Comparison of ENCODE assay signal across 1 cellular context in the genomic region with DNA sequence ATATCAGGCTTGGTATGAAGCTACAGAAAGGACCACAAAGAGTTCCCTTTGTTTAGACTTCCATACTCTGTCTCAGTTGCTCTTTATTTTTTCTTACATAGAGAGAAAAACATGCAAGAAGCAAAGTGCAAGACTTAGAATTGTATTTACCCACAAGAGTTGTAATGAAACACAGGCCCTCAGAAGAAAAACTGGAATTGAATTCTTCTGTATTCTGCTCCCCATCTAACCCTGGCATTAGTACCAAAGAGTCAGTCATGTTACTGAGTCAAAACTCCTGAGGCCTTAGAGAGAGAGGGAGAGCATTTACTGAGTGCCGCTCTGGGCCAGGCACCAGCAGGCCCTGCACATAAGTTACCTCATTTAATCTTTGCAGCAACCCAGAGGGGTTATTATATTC.
TF ChIP-seq lines count a peak whose summit lies in the region.

No MANE protein-coding gene starts in this region.

TF ChIP-seq in GM23338, 12 proteins besides CTCF, POLR2A, EP300 and RAD21:
- TF ChIP-seq ZNF331 (CRISPR knock-in tag; IDR thresholded peaks at IDR 0.05; ENCODE audit: low read depth): no peak
- TF ChIP-seq NANOG (IDR thresholded peaks at IDR 0.05; ENCODE audit: borderline replicate concordance): no peak
- TF ChIP-seq, protein P1, sequence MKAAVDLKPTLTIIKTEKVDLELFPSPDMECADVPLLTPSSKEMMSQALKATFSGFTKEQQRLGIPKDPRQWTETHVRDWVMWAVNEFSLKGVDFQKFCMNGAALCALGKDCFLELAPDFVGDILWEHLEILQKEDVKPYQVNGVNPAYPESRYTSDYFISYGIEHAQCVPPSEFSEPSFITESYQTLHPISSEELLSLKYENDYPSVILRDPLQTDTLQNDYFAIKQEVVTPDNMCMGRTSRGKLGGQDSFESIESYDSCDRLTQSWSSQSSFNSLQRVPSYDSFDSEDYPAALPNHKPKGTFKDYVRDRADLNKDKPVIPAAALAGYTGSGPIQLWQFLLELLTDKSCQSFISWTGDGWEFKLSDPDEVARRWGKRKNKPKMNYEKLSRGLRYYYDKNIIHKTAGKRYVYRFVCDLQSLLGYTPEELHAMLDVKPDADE (IDR thresholded peaks at IDR 0.05): no peak
- no peak for TF ChIP-seq POLR2AphosphoS5 (IDR thresholded peaks at IDR 0.05; ENCODE audit: low read depth)
- TF ChIP-seq, protein P2, sequence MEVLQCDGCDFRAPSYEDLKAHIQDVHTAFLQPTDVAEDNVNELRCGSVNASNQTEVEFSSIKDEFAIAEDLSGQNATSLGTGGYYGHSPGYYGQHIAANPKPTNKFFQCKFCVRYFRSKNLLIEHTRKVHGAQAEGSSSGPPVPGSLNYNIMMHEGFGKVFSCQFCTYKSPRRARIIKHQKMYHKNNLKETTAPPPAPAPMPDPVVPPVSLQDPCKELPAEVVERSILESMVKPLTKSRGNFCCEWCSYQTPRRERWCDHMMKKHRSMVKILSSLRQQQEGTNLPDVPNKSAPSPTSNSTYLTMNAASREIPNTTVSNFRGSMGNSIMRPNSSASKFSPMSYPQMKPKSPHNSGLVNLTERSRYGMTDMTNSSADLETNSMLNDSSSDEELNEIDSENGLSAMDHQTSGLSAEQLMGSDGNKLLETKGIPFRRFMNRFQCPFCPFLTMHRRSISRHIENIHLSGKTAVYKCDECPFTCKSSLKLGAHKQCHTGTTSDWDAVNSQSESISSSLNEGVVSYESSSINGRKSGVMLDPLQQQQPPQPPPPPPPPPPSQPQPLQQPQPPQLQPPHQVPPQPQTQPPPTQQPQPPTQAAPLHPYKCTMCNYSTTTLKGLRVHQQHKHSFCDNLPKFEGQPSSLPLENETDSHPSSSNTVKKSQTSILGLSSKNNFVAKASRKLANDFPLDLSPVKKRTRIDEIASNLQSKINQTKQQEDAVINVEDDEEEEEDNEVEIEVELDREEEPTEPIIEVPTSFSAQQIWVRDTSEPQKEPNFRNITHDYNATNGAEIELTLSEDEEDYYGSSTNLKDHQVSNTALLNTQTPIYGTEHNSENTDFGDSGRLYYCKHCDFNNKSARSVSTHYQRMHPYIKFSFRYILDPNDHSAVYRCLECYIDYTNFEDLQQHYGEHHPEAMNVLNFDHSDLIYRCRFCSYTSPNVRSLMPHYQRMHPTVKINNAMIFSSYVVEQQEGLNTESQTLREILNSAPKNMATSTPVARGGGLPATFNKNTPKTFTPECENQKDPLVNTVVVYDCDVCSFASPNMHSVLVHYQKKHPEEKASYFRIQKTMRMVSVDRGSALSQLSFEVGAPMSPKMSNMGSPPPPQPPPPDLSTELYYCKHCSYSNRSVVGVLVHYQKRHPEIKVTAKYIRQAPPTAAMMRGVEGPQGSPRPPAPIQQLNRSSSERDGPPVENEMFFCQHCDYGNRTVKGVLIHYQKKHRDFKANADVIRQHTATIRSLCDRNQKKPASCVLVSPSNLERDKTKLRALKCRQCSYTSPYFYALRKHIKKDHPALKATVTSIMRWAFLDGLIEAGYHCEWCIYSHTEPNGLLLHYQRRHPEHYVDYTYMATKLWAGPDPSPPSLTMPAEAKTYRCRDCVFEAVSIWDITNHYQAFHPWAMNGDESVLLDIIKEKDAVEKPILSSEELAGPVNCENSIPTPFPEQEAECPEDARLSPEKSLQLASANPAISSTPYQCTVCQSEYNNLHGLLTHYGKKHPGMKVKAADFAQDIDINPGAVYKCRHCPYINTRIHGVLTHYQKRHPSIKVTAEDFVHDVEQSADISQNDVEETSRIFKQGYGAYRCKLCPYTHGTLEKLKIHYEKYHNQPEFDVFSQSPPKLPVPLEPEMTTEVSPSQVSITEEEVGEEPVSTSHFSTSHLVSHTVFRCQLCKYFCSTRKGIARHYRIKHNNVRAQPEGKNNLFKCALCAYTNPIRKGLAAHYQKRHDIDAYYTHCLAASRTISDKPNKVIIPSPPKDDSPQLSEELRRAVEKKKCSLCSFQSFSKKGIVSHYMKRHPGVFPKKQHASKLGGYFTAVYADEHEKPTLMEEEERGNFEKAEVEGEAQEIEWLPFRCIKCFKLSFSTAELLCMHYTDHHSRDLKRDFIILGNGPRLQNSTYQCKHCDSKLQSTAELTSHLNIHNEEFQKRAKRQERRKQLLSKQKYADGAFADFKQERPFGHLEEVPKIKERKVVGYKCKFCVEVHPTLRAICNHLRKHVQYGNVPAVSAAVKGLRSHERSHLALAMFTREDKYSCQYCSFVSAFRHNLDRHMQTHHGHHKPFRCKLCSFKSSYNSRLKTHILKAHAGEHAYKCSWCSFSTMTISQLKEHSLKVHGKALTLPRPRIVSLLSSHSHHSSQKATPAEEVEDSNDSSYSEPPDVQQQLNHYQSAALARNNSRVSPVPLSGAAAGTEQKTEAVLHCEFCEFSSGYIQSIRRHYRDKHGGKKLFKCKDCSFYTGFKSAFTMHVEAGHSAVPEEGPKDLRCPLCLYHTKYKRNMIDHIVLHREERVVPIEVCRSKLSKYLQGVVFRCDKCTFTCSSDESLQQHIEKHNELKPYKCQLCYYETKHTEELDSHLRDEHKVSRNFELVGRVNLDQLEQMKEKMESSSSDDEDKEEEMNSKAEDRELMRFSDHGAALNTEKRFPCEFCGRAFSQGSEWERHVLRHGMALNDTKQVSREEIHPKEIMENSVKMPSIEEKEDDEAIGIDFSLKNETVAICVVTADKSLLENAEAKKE (CRISPR knock-in tag; IDR thresholded peaks at IDR 0.05): no peak
- TF ChIP-seq EZH2 (IDR thresholded peaks at IDR 0.05; ENCODE audit: low read depth, unreplicated experiment): no peak
- TF ChIP-seq ZNF114 (CRISPR knock-in tag; IDR thresholded peaks at IDR 0.05): no peak
- TF ChIP-seq CREB1 (CRISPR knock-in tag; IDR thresholded peaks at IDR 0.05; ENCODE audit: low read depth): no peak
- no peak for TF ChIP-seq STAT1 (IDR thresholded peaks at IDR 0.05; ENCODE audit: unreplicated experiment)
- no peak for TF ChIP-seq REST (IDR thresholded peaks at IDR 0.05; ENCODE audit: unreplicated experiment)
- TF ChIP-seq JUNB (IDR thresholded peaks at IDR 0.05; ENCODE audit: unreplicated experiment): no peak
- no peak for TF ChIP-seq EZH2phosphoT487 (IDR thresholded peaks at IDR 0.05; ENCODE audit: unreplicated experiment)
